13 cellular contexts compared by ENCODE assay signal in the genomic region with DNA sequence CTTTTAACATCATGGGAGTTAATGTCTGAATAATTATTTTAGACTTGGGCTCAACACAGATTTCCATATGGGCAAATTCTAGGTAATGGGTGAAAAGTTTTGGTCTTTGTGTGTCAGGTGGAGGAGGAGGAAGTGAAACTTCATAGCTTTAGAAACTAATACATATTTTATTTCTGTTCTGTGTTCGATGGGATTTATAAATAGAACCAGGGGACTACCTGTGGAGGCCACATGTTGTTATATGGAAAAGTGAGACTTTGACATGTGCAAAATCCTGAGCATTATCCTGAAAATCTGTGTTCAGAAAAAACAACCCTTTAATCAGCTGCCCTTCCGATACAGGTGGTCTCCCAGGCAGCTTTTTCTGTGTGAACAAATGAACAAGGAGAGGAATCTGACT.
DNase-seq lines count a peak whose midpoint lies in the region; ATAC-seq, FAIRE-seq and TF ChIP-seq lines count a peak whose summit lies in the region.
"Had no signal": no experiment of that assay in that cellular context is flagged by ENCODE, and none has a peak within 500 bp of the region (broad histone marks: within the 10 kb centered on the region; RNA-seq: fewer than 3 reads in every experiment).

No MANE protein-coding gene starts in this region.

- TF ChIP-seq CTCF in PC-9 (conservative IDR thresholded peaks at IDR 0.05) (no peak), foreskin keratinocyte (conservative IDR thresholded peaks at IDR 0.05) (no peak)

- no peaks in the 10 kb centered on the region for H3K79me2 ChIP-seq in PC-9 (ENCODE audit: low read depth)

- no peak overlapping the region for H2AFZ ChIP-seq in PC-9

- H4K20me1 ChIP-seq in PC-9 (ENCODE audit: insufficient read depth) = no peaks in the 10 kb centered on the region

- FAIRE-seq in GM12892 (lab: Jason Lieb, UNC) = peak; percentile 68
- FAIRE-seq: TTC549 had no signal

- intact Hi-C loops in PC-9 (cut with micrococcal nuclease; ENCODE audit: unreplicated experiment) = no loop called here

- no peaks in the 10 kb centered on the region for H3K36me3 ChIP-seq in PC-9 (ENCODE audit: low read depth)
- H3K36me3 ChIP-seq: ascending aorta had no signal

- no peak overlapping the region for H3K4me2 ChIP-seq in PC-9

- H3K9me2 ChIP-seq in PC-9 (ENCODE audit: insufficient read depth) = no peaks in the 10 kb centered on the region

- H3K4me3 ChIP-seq in PC-9 = no peak overlapping the region
- H3K4me3 ChIP-seq: ascending aorta had no signal

- DNase-seq in GM12892 (ENCODE audit: insufficient read length) = no peak
- DNase-seq in HuH-7.5 (ENCODE audit: low spot score) = no peak
- DNase-seq in activated gamma-delta T cell treated with Interleukin-2 at 50 U/mL for 16 hours = no peak
- DNase-seq in PC-9 = no peak
- no peak for DNase-seq in foreskin keratinocyte
- DNase-seq: EL, hypothalamus, NCI-H1105 had no signal

- no peaks in the 10 kb centered on the region for H3F3A ChIP-seq in PC-9 (ENCODE audit: insufficient read depth, low read depth)

- CTCF ChIA-PET in PC-9 (lab: Charles Lee) = no interaction called here

- H3K27me3 ChIP-seq in PC-9 (ENCODE audit: insufficient read depth, low read depth) (no peaks in the 10 kb centered on the region), foreskin keratinocyte (no peaks in the 10 kb centered on the region)
- H3K27me3 ChIP-seq: ascending aorta had no signal

- TF ChIP-seq POLR2A in GM12892 (IDR thresholded peaks at IDR 0.05; ENCODE audit: low read depth, low read length) = no peak

- H3K9me3 ChIP-seq in PC-9 (ENCODE audit: insufficient read depth, low read depth) = no peaks in the 10 kb centered on the region
- H3K9me3 ChIP-seq: ascending aorta had no signal

- POLR2A ChIA-PET in PC-9 (lab: Charles Lee; ENCODE audit: unreplicated experiment) = no interaction called here

- peaks cover 13% of the 10 kb centered on the region for H3K4me1 ChIP-seq in PC-9 (replicated peaks; ENCODE audit: insufficient read depth)
- H3K4me1 ChIP-seq in foreskin keratinocyte = peaks cover 15% of the 10 kb centered on the region
- H3K4me1 ChIP-seq: ascending aorta had no signal

- H3K27ac ChIP-seq in PC-9 = no peak overlapping the region
- H3K27ac ChIP-seq in foreskin keratinocyte = no peak overlapping the region
- H3K27ac ChIP-seq: ascending aorta had no signal

- ATAC-seq in GM19438 (IDR thresholded peaks at IDR 0.05; ENCODE audit: low read depth, unreplicated experiment) = peak; percentile 93
- peak; percentile 85 for ATAC-seq in HG02840 (IDR thresholded peaks at IDR 0.05; ENCODE audit: low FRiP score, unreplicated experiment)
- ATAC-seq in HG03520 (IDR thresholded peaks at IDR 0.05; ENCODE audit: unreplicated experiment) = peak; percentile 92
- no peak for ATAC-seq in foreskin keratinocyte

- BruUV-seq in PC-9 (replicated peaks; lab: Mats Ljungman, UMichigan) = no TSS peak
